7 cellular contexts compared by ENCODE assay signal in the genomic region with DNA sequence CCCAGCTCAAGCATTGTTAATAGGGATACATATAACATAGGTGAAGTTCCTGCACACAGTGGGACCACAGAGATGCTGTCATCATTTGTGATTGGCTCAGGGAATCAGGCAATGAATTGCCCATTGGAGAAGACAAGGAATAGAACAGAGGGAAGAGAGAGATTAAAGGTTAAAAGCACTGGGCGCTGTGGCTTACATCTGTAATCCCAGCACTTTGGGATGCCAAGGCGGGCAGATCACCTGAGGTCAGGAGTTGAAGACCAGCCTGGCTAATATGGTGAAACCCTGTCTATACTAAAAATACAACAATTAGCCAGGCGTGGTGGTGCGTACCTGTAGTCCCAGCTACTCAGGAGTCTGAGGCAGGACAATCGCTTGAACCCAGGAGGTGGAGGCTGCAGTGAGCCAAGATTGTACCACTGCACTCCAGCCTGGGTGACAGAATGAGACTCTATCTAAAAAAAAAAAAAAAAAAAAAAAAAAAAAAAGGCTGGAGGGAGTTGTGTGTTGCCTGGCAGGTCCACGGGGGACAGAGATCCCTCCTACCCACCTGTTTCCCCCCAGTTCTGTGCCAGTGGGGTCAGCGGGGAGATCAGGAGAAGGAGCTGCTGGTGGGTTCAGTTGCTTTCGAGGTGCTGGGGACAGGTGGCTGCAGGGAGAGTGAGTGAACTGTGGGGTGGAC. TPM values are rescaled to one million over a fixed set of nuclear protein-coding genes. Genes with fewer than 3 reads are reported as not detected.
DNase-seq lines count a peak whose midpoint lies in the region; TF ChIP-seq lines count a peak whose summit lies in the region.
"Not testable (repeated sequence)": the region's sequence is repeated elsewhere in the genome, so short reads cannot be mapped to it uniquely, and the experiment has no call there.

No MANE protein-coding gene starts in this region.

- not testable (repeated sequence) for H3K27me3 ChIP-seq in adipocyte (replicated peaks; ENCODE audit: control insufficient read depth, insufficient read depth, low read length); esophagus muscularis mucosa; hepatocyte; mucosa of stomach (ENCODE audit: control insufficient read depth, insufficient read depth, low read length); sigmoid colon; tibial nerve

- not testable (repeated sequence) for TF ChIP-seq EP300 in esophagus muscularis mucosa (IDR thresholded peaks at IDR 0.05); sigmoid colon (IDR thresholded peaks at IDR 0.05); tibial nerve (IDR thresholded peaks at IDR 0.05)

- not testable (repeated sequence) for TF ChIP-seq CTCF in HFFc6 (IDR thresholded peaks at IDR 0.05); esophagus muscularis mucosa (IDR thresholded peaks at IDR 0.05); hepatocyte (IDR thresholded peaks at IDR 0.05; ENCODE audit: poor library complexity); sigmoid colon (IDR thresholded peaks at IDR 0.05); tibial nerve (IDR thresholded peaks at IDR 0.05)

- not testable (repeated sequence) for H3K27me3 Mint-ChIP-seq in HFFc6 (ENCODE audit: insufficient read depth)

- peak overlapping the region; percentile 45; the same call in 1 of the 2 replicates for H3K4me3 Mint-ChIP-seq in HFFc6

- H3K9ac ChIP-seq in adipocyte (ENCODE audit: low read length) (peak overlapping the region; percentile 82), mucosa of stomach (ENCODE audit: low read length) (peak overlapping the region; percentile 56)

- H3K4me2 ChIP-seq in hepatocyte, result peak overlapping the region; percentile 60

- DNase-seq in HFFc6; adipocyte (ENCODE audit: low read depth); esophagus muscularis mucosa (ENCODE audit: extremely low spot score); hepatocyte (ENCODE audit: low spot score); sigmoid colon; tibial nerve (ENCODE audit: low spot score in 2 of 2): not testable (repeated sequence)

- H3K27ac Mint-ChIP-seq in HFFc6, result peak overlapping the region; percentile 93

- not testable (repeated sequence) for H3K79me2 ChIP-seq in hepatocyte

- H3K9me2 ChIP-seq in hepatocyte (replicated peaks; ENCODE audit: insufficient read depth), result not testable (repeated sequence)

- H3K4me1 ChIP-seq in adipocyte (ENCODE audit: control insufficient read depth, insufficient read depth, low read length) (peaks cover 42% of the 10 kb centered on the region), esophagus muscularis mucosa (peaks cover 47 to 76% (median 73%) of the 10 kb centered on the region in 4 donors), hepatocyte (ENCODE audit: insufficient read depth) (peaks cover 24% of the 10 kb centered on the region), mucosa of stomach (ENCODE audit: control insufficient read depth, insufficient read depth, low read length) (peaks cover 45% of the 10 kb centered on the region), sigmoid colon (peaks cover 0 to 64% (median 58%) of the 10 kb centered on the region in 4 donors), tibial nerve (peaks cover 0 to 41% (median 34%) of the 10 kb centered on the region in 4 donors)

- H3K4me3 ChIP-seq in adipocyte (ENCODE audit: low read length), result peak overlapping the region; percentile 60
- H3K4me3 ChIP-seq in esophagus muscularis mucosa, result peak overlapping the region in 1 of 4 donors; percentile 1
- not testable (repeated sequence) for H3K4me3 ChIP-seq in hepatocyte; mucosa of stomach (ENCODE audit: low read length); sigmoid colon; tibial nerve

- WGBS in esophagus muscularis mucosa, result 72% methylated on average over 8 of the region's 8 CpGs
- WGBS in hepatocyte (ENCODE audit: low lambda C conversion rate, missing lambda C conversion rate), result 83% methylated on average over 8 of the region's 8 CpGs
- WGBS in sigmoid colon, 2 donors, result 52 to 78% methylated on average over 8 of the region's 8 CpGs
- 82 to 85% methylated on average over 8 of the region's 8 CpGs for WGBS in tibial nerve, 2 donors

- H2AFZ ChIP-seq in hepatocyte, result not testable (repeated sequence)

- H3K4me1 Mint-ChIP-seq in HFFc6 (ENCODE audit: low read depth), result peaks cover 31% of the 10 kb centered on the region

- H3K36me3 Mint-ChIP-seq in HFFc6 (ENCODE audit: low read depth), result not testable (repeated sequence)

- H3K9me3 Mint-ChIP-seq in HFFc6, result not testable (repeated sequence)

- H3K27ac ChIP-seq in esophagus muscularis mucosa (replicated peaks in 1 of 4) (peak overlapping the region; percentile 86 to 97 (median 94)), sigmoid colon (peak overlapping the region; percentile 93 to 99 (median 97)), tibial nerve (peak overlapping the region; percentile 32 to 96 (median 93))
- H3K27ac ChIP-seq in hepatocyte, result not testable (repeated sequence)

- TF ChIP-seq POLR2A in esophagus muscularis mucosa (IDR thresholded peaks at IDR 0.05; ENCODE audit: low read depth); sigmoid colon (IDR thresholded peaks at IDR 0.05); tibial nerve (IDR thresholded peaks at IDR 0.05): not testable (repeated sequence)

- H3K9me3 ChIP-seq in adipocyte (ENCODE audit: control insufficient read depth, low read length); esophagus muscularis mucosa; hepatocyte (ENCODE audit: low read depth); mucosa of stomach (ENCODE audit: control insufficient read depth, low read length); sigmoid colon; tibial nerve: not testable (repeated sequence)

- not testable (repeated sequence) for H3K36me3 ChIP-seq in adipocyte (ENCODE audit: control insufficient read depth, insufficient read depth, low read length, severe bottlenecking); esophagus muscularis mucosa; hepatocyte (replicated peaks; ENCODE audit: insufficient read depth, low read depth); mucosa of stomach (ENCODE audit: control insufficient read depth, insufficient read depth, low read length); sigmoid colon; tibial nerve

- not testable (repeated sequence) for H4K20me1 ChIP-seq in hepatocyte (ENCODE audit: insufficient read depth, poor library complexity, severe bottlenecking)

- intact Hi-C loops in esophagus muscularis mucosa (cut with DNase I), result loop anchor here (10.0 kb wide), 1 partner anchor 70 kb away; no protein-coding TSS in a partner anchor
- intact Hi-C loops in sigmoid colon (cut with DNase I), result loop anchor here (5.0 kb wide), 1 partner anchor 42 kb away; no protein-coding TSS in a partner anchor

RNA-seq across cellular contexts. Expression of a gene that starts 31.5 kb away (rescaled TPM):
- 100 to 1,000 TPM; 186 to 219 (median 211) TPM for total RNA-seq in HFFc6 (2021; fragmentation: NEBNext Ultra II Directional; extraction: Animal tissue kit (Norgen Biotek cat#: 25700))
- total RNA-seq in esophagus muscularis mucosa, result 100 to 1,000 TPM; 165 to 297 (median 211) TPM
- total RNA-seq in hepatocyte, result 7.1 and 7.8 TPM in 2 replicates
- 20.9 and 30.5 TPM in 2 replicates for polyA plus RNA-seq in hepatocyte
- 100 to 1,000 TPM in 1 of 4 donors, 10 to 100 TPM in 3; 63.2 to 114 (median 74.2) TPM for total RNA-seq in sigmoid colon
- 10 to 100 TPM in 2 of 3 donors, 1 to 10 TPM in 1; 9.0 to 45.7 (median 10.2) TPM for polyA plus RNA-seq in sigmoid colon
- total RNA-seq in tibial nerve, result 100 to 1,000 TPM; 138 to 200 (median 160) TPM
